38 cellular contexts compared by ENCODE assay signal in genomic region chr3:20698896-20699295, GRCh38.
"Had no signal": no experiment of that assay in that cellular context is flagged by ENCODE, and none has a peak within 500 bp of the region (broad histone marks: within the 10 kb centered on the region; RNA-seq: fewer than 3 reads in every experiment).

No MANE protein-coding gene starts in this region.

- ATAC-seq: activated naive CD4-positive, alpha-beta T cell treated with anti-CD3 and anti-CD28 coated beads, Interleukin-2, amount 50 U/mL, for 72 hours; activated naive CD8-positive, alpha-beta T cell treated with anti-CD3 and anti-CD28 coated beads, Interleukin-2, amount 50 U/mL, for 24 hours; activated T-cell treated with anti-CD3 and anti-CD28 coated beads, Interleukin-2, amount 50 U/mL, for 4 hours; activated T-cell treated with anti-CD3 and anti-CD28 coated beads, Interleukin-2, amount 50 U/mL, for 72 hours; activated T-helper 17 cell treated with anti-CD3 and anti-CD28 coated beads, Interleukin-2, amount 50 U/mL, for 72 hours had no signal

- H3K27ac Mint-ChIP-seq: activated naive CD4-positive, alpha-beta T cell treated with anti-CD3 and anti-CD28 coated beads for 36 hours; activated naive CD4-positive, alpha-beta T cell treated with anti-CD3 and anti-CD28 coated beads, Interleukin-2, amount 10 ng/mL, durations not matched to agents 7 days and 5 days; activated naive CD4-positive, alpha-beta T cell treated with anti-CD3 and anti-CD28 coated beads, Interleukin-2, amount 50 U/mL, for 24 hours; activated naive CD4-positive, alpha-beta T cell treated with anti-CD3 and anti-CD28 coated beads, Interleukin-2, amount 50 U/mL, for 72 hours; activated naive CD8-positive, alpha-beta T cell; activated naive CD8-positive, alpha-beta T cell treated with anti-CD3 and anti-CD28 coated beads for 36 hours; activated naive CD8-positive, alpha-beta T cell treated with anti-CD3 and anti-CD28 coated beads, Interleukin-2, amount 10 ng/mL, durations not matched to agents 7 days and 5 days; activated naive CD8-positive, alpha-beta T cell treated with anti-CD3 and anti-CD28 coated beads, Interleukin-2, amount 50 U/mL, for 24 hours; activated T-cell treated with anti-CD3 and anti-CD28 coated beads, Interleukin-2, amount 50 U/mL, for 24 hours; activated T-cell treated with anti-CD3 and anti-CD28 coated beads, Interleukin-2, amount 50 U/mL, for 72 hours; activated T-helper 1 cell treated with anti-CD3 and anti-CD28 coated beads, Interleukin-12 subunit alpha, Interleukin-12 subunit beta, Interleukin-2, Interleukin-4 antibody, amounts not matched to agents 30 ng/mL and 10 ng/mL and 1 ng/mL, durations not matched to agents 14 hours and 24 hours and 36 hours; activated T-helper 17 cell treated with anti-CD3 and anti-CD28 coated beads, Interleukin-2, amount 50 U/mL, for 72 hours; activated T-helper 2 cell treated with anti-CD3 and anti-CD28 coated beads, Interferon-gamma antibody, Interleukin-2, Interleukin-4, amounts not matched to agents 10 μg/mL and 5 μg/mL and 100 μg/mL, durations not matched to agents 14 hours and 24 hours and 36 hours had no signal

- H3K4me1 ChIP-seq: adrenal gland, breast epithelium had no signal

- H3K9me3 Mint-ChIP-seq: activated naive CD4-positive, alpha-beta T cell treated with anti-CD3 and anti-CD28 coated beads, Interleukin-2, amount 50 U/mL, for 24 hours; activated T-helper 17 cell treated with anti-CD3 and anti-CD28 coated beads, Interleukin-2, amount 50 U/mL, for 72 hours had no signal

- H3K9me3 ChIP-seq: adrenal gland, breast epithelium had no signal

- H3K4me1 Mint-ChIP-seq: activated naive CD4-positive, alpha-beta T cell treated with anti-CD3 and anti-CD28 coated beads, Interleukin-2, amount 10 ng/mL, durations not matched to agents 7 days and 5 days; activated naive CD4-positive, alpha-beta T cell treated with anti-CD3 and anti-CD28 coated beads, Interleukin-2, amount 50 U/mL, for 24 hours; activated naive CD8-positive, alpha-beta T cell treated with anti-CD3 and anti-CD28 coated beads for 36 hours; activated naive CD8-positive, alpha-beta T cell treated with anti-CD3 and anti-CD28 coated beads, Interleukin-2, amount 10 ng/mL, durations not matched to agents 7 days and 5 days; activated naive CD8-positive, alpha-beta T cell treated with anti-CD3 and anti-CD28 coated beads, Interleukin-2, amount 50 U/mL, for 24 hours; activated T-helper 17 cell treated with anti-CD3 and anti-CD28 coated beads, Interleukin-2, amount 50 U/mL, for 72 hours; central memory CD8-positive, alpha-beta T cell had no signal

- H3K27ac ChIP-seq: adrenal gland, brain microvascular endothelial cell, breast epithelium, cardiac muscle cell had no signal

- H3K4me3 Mint-ChIP-seq: activated naive CD4-positive, alpha-beta T cell treated with anti-CD3 and anti-CD28 coated beads for 36 hours; activated naive CD4-positive, alpha-beta T cell treated with anti-CD3 and anti-CD28 coated beads, Interleukin-2, amount 10 ng/mL, durations not matched to agents 7 days and 5 days; activated naive CD4-positive, alpha-beta T cell treated with anti-CD3 and anti-CD28 coated beads, Interleukin-2, amount 50 U/mL, for 24 hours; activated naive CD8-positive, alpha-beta T cell; activated naive CD8-positive, alpha-beta T cell treated with anti-CD3 and anti-CD28 coated beads for 36 hours; activated naive CD8-positive, alpha-beta T cell treated with anti-CD3 and anti-CD28 coated beads, Interleukin-2, amount 10 ng/mL, durations not matched to agents 7 days and 5 days; activated naive CD8-positive, alpha-beta T cell treated with anti-CD3 and anti-CD28 coated beads, Interleukin-2, amount 50 U/mL, for 24 hours; activated T-cell treated with anti-CD3 and anti-CD28 coated beads, Interleukin-2, amount 50 U/mL, for 24 hours; activated T-cell treated with anti-CD3 and anti-CD28 coated beads, Interleukin-2, amount 50 U/mL, for 4 hours; activated T-cell treated with anti-CD3 and anti-CD28 coated beads, Interleukin-2, amount 50 U/mL, for 72 hours; activated T-helper 1 cell treated with anti-CD3 and anti-CD28 coated beads, Interleukin-12 subunit alpha, Interleukin-12 subunit beta, Interleukin-2, Interleukin-4 antibody, amounts not matched to agents 30 ng/mL and 10 ng/mL and 1 ng/mL, durations not matched to agents 14 hours and 24 hours and 36 hours; activated T-helper 17 cell treated with anti-CD3 and anti-CD28 coated beads, Interleukin-2, amount 50 U/mL, for 72 hours; brain; central memory CD8-positive, alpha-beta T cell had no signal

- H3K36me3 Mint-ChIP-seq: activated naive CD4-positive, alpha-beta T cell treated with anti-CD3 and anti-CD28 coated beads, Interleukin-2, amount 10 ng/mL, durations not matched to agents 7 days and 5 days; activated naive CD4-positive, alpha-beta T cell treated with anti-CD3 and anti-CD28 coated beads, Interleukin-2, amount 50 U/mL, for 24 hours; activated naive CD4-positive, alpha-beta T cell treated with anti-CD3 and anti-CD28 coated beads, Interleukin-2, amount 50 U/mL, for 72 hours; activated naive CD8-positive, alpha-beta T cell treated with anti-CD3 and anti-CD28 coated beads for 36 hours; activated naive CD8-positive, alpha-beta T cell treated with anti-CD3 and anti-CD28 coated beads, Interleukin-2, amount 10 ng/mL, durations not matched to agents 7 days and 5 days; brain had no signal

- H3K27me3 ChIP-seq: adrenal gland, brain microvascular endothelial cell, breast epithelium, cardiac muscle cell had no signal

- H3K27me3 Mint-ChIP-seq: activated naive CD4-positive, alpha-beta T cell treated with anti-CD3 and anti-CD28 coated beads, Interleukin-2, amount 10 ng/mL, durations not matched to agents 7 days and 5 days; activated naive CD4-positive, alpha-beta T cell treated with anti-CD3 and anti-CD28 coated beads, Interleukin-2, amount 50 U/mL, for 24 hours; activated naive CD8-positive, alpha-beta T cell; activated naive CD8-positive, alpha-beta T cell treated with anti-CD3 and anti-CD28 coated beads for 36 hours; activated naive CD8-positive, alpha-beta T cell treated with anti-CD3 and anti-CD28 coated beads, Interleukin-2, amount 10 ng/mL, durations not matched to agents 7 days and 5 days; activated naive CD8-positive, alpha-beta T cell treated with anti-CD3 and anti-CD28 coated beads, Interleukin-2, amount 50 U/mL, for 24 hours; activated T-cell treated with anti-CD3 and anti-CD28 coated beads, Interleukin-2, amount 50 U/mL, for 24 hours; activated T-helper 17 cell treated with anti-CD3 and anti-CD28 coated beads, Interleukin-2, amount 50 U/mL, for 72 hours; central memory CD8-positive, alpha-beta T cell had no signal

- H3K36me3 ChIP-seq: adrenal gland, brain microvascular endothelial cell, breast epithelium, cardiac muscle cell had no signal

- DNase-seq: activated effector memory CD4-positive, alpha-beta T cell treated with anti-CD3 and anti-CD28 coated beads, Interleukin-2, amount 50 U/mL, for 16 hours; activated effector memory CD4-positive, alpha-beta T cell treated with Interleukin-2 at 50 U/mL for 16 hours; activated gamma-delta T cell; activated gamma-delta T cell treated with Interleukin-2 at 50 U/mL for 16 hours; activated naive CD4-positive, alpha-beta T cell; activated naive CD4-positive, alpha-beta T cell treated with anti-CD3 and anti-CD28 coated beads for 36 hours; activated naive CD4-positive, alpha-beta T cell treated with anti-CD3 and anti-CD28 coated beads, Interleukin-2, amount 10 ng/mL, durations not matched to agents 7 days and 5 days; activated naive CD4-positive, alpha-beta T cell treated with anti-CD3 and anti-CD28 coated beads, Interleukin-2, amount 50 U/mL, for 16 hours; activated naive CD4-positive, alpha-beta T cell treated with Interleukin-2 at 50 U/mL for 16 hours; activated naive CD8-positive, alpha-beta T cell treated with anti-CD3 and anti-CD28 coated beads for 36 hours; activated naive CD8-positive, alpha-beta T cell treated with anti-CD3 and anti-CD28 coated beads, Interleukin-2, amount 10 ng/mL, durations not matched to agents 7 days and 5 days; activated naive CD8-positive, alpha-beta T cell treated with anti-CD3 and anti-CD28 coated beads, Interleukin-2, amount 50 U/mL, for 24 hours; activated T-cell treated with anti-CD3 and anti-CD28 coated beads for 4 hours; activated T-cell treated with anti-CD3 and anti-CD28 coated beads, Interleukin-2, amount 50 U/mL, for 1 hour; activated T-cell treated with anti-CD3 and anti-CD28 coated beads, Interleukin-2, amount 50 U/mL, for 24 hours; activated T-cell treated with anti-CD3 and anti-CD28 coated beads, Interleukin-2, amount 50 U/mL, for 4 hours; activated T-cell treated with anti-CD3 and anti-CD28 coated beads, Interleukin-2, amount 50 U/mL, for 48 hours; activated T-cell treated with anti-CD3 and anti-CD28 coated beads, Interleukin-2, amount 50 U/mL, for 72 hours; adrenal gland; amniotic stem cell; amygdala; anterior cingulate cortex; brain microvascular endothelial cell; caudate nucleus; central memory CD4-positive, alpha-beta T cell; cerebellar nuclear complex had no signal

- FAIRE-seq: astrocyte, bronchial epithelial cell had no signal

- H3K4me3 ChIP-seq: adrenal gland, breast epithelium, cardiac muscle cell had no signal
